In the genomic region with DNA sequence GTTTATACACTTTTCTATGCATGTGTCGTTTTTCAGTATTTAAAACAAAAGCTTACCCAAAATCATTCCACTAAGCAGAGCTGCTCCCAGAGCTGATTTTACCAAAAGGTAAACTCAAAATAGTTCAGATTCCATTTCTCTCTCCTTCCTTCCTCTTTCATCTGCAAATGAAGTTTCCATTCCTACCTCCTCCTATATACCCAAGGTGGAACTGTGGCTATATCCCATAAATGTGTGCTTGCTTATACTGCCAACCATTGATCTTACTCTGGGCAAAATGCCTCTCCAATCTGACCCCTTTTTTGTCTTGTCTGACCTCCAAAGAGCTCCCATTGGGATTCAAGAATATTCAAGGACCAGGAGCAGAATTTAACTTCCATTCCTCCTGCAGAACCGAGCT, we compare ENCODE assay signal across 20 cellular contexts. TPM values are rescaled to one million over a fixed set of nuclear protein-coding genes. Genes with fewer than 3 reads are reported as not detected.
A peak's percentile ranks its signal among the peaks of the same experiment; 100 is the strongest.
DNase-seq lines count a peak whose midpoint lies in the region; ATAC-seq and TF ChIP-seq lines count a peak whose summit lies in the region.
"Had no signal": no experiment of that assay in that cellular context is flagged by ENCODE, and none has a peak within 500 bp of the region (broad histone marks: within the 10 kb centered on the region; RNA-seq: fewer than 3 reads in every experiment).

No MANE protein-coding gene starts in this region.

- H3K36me3 Mint-ChIP-seq in GM23338 (ENCODE audit: low read depth): peaks cover 13% of the 10 kb centered on the region; the same call in 2 of the 3 replicates
- peaks cover 76% of the 10 kb centered on the region for H3K36me3 Mint-ChIP-seq in dendritic cell treated with granulocyte-macrophage colony-stimulating factor and Interleukin-4, amounts not matched to agents 40 ng/mL and 50 ng/mL, for 4 days (ENCODE audit: low read depth)
- H3K36me3 Mint-ChIP-seq: CD14-positive monocyte; CD8-positive, alpha-beta memory T cell had no signal

- 70 to 84% (median 77%) methylated on average over 2 of the region's 2 CpGs for WGBS in heart left ventricle, 4 donors

- peak overlapping the region; percentile 39; the same call in 1 of the 2 replicates for H3K27ac Mint-ChIP-seq in GM23338
- H3K27ac Mint-ChIP-seq in dendritic cell treated with granulocyte-macrophage colony-stimulating factor and Interleukin-4, amounts not matched to agents 40 ng/mL and 50 ng/mL, for 4 days: peak overlapping the region; percentile 17
- H3K27ac Mint-ChIP-seq: CD4-positive, alpha-beta T cell; CD8-positive, alpha-beta memory T cell had no signal

- TF ChIP-seq CTCF in GM23338 (conservative IDR thresholded peaks at IDR 0.05; ENCODE audit: low read depth in 2 of 2) (no peak), heart left ventricle (IDR thresholded peaks at IDR 0.05) (no peak)

- H2AFZ ChIP-seq in GM23338: no peak overlapping the region
- H2AFZ ChIP-seq: GM23248 had no signal

- no peaks in the 10 kb centered on the region for H3K9me2 ChIP-seq in GM23338 (ENCODE audit: insufficient read depth)

- no peak for TF ChIP-seq POLR2A in heart left ventricle (IDR thresholded peaks at IDR 0.05)

- peaks cover 0 to 6% (median 0%) of the 10 kb centered on the region in 12 donors for H3K9me3 ChIP-seq in heart left ventricle
- H3K9me3 ChIP-seq: BE2C had no signal

- H3K27me3 Mint-ChIP-seq in GM23338 (ENCODE audit: insufficient read depth, low read depth, poor library complexity): peaks cover 1% of the 10 kb centered on the region
- H3K27me3 Mint-ChIP-seq in dendritic cell treated with granulocyte-macrophage colony-stimulating factor and Interleukin-4, amounts not matched to agents 40 ng/mL and 50 ng/mL, for 4 days: peaks cover 2% of the 10 kb centered on the region

- DNase-seq in GM23338 (ENCODE audit: low spot score) (peak; percentile 50), NCI-H2227 treated with DMSO at 0.1 percent for 48 hours (lab: John Stamatoyannopoulos, UW) (peak; percentile 48), heart left ventricle (no peak), mucosa of gallbladder (ENCODE audit: low spot score) (no peak), NCI-H2196 treated with DMSO at 0.1 percent for 48 hours (lab: John Stamatoyannopoulos, UW; ENCODE audit: unreplicated experiment) (no peak)
- DNase-seq: AML-193; BE2C; CD4-positive, alpha-beta T cell; CD8-positive, alpha-beta memory T cell; DMS 273 treated with DMSO at 0.1 percent for 48 hours; DMS79; EL; GDM1; GM23248; HCEC 1CT had no signal

- peaks cover 3% of the 10 kb centered on the region; the same call in 2 of the 3 replicates for H3K9me3 Mint-ChIP-seq in GM23338
- H3K9me3 Mint-ChIP-seq in dendritic cell treated with granulocyte-macrophage colony-stimulating factor and Interleukin-4, amounts not matched to agents 40 ng/mL and 50 ng/mL, for 4 days: no peaks in the 10 kb centered on the region
- H3K9me3 Mint-ChIP-seq: CD4-positive, alpha-beta T cell had no signal

- H3K4me1 ChIP-seq in GM23338 (ENCODE audit: insufficient read depth): peaks cover 15% of the 10 kb centered on the region; the same call in 1 of the 2 replicates
- H3K4me1 ChIP-seq in heart left ventricle: peaks cover 4 to 45% (median 23%) of the 10 kb centered on the region in 12 donors

- H3K27ac ChIP-seq in GM23338 (ENCODE audit: low read depth) (0 out of 2 replicates have a peak overlapping the region, but pooled peaks have one; percentile 12), heart left ventricle (no peak overlapping the region)
- H3K27ac ChIP-seq: 22Rv1; BLaER1 treated with 17β-estradiol and CSF1 and Interleukin-3, amounts not matched to agents 10 nM and 100 nM; GM23248 had no signal

- no peaks in the 10 kb centered on the region for H3F3A ChIP-seq in GM23338 (replicated peaks; ENCODE audit: low read depth)

- no peaks in the 10 kb centered on the region for H3K36me3 ChIP-seq in GM23338 (ENCODE audit: insufficient read depth)
- peaks cover 0 to 22% (median 0%) of the 10 kb centered on the region in 9 donors for H3K36me3 ChIP-seq in heart left ventricle
- H3K36me3 ChIP-seq: BE2C had no signal

- H3K4me2 ChIP-seq in GM23338: no peak overlapping the region

- ATAC-seq in GM23338 (peak; percentile 53), heart left ventricle (no peak)
- ATAC-seq: GM12878 had no signal

- no peaks in the 10 kb centered on the region for H3K27me3 ChIP-seq in GM23338 (ENCODE audit: insufficient read depth)
- no peaks in the 10 kb centered on the region for H3K27me3 ChIP-seq in heart left ventricle
- H3K27me3 ChIP-seq: BE2C; BLaER1 treated with 17β-estradiol and CSF1 and Interleukin-3, amounts not matched to agents 10 nM and 100 nM had no signal

- intact Hi-C loops in dendritic cell treated with granulocyte-macrophage colony-stimulating factor and Interleukin-4, amounts not matched to agents 40 ng/mL and 50 ng/mL, for 4 days (cut with micrococcal nuclease): no loop called here
- intact Hi-C loops in heart left ventricle (cut with DNase I): no loop called here

- H3K4me3 ChIP-seq in GM23338 (no peak overlapping the region), heart left ventricle (no peak overlapping the region)
- H3K4me3 ChIP-seq: BLaER1 treated with 17β-estradiol and CSF1 and Interleukin-3, amounts not matched to agents 10 nM and 100 nM; GM12878; GM23248 had no signal

- 0 out of 3 replicates have a peak overlapping the region, but pooled peaks have one; percentile 24 for H3K4me3 Mint-ChIP-seq in GM23338
- no peak overlapping the region for H3K4me3 Mint-ChIP-seq in dendritic cell treated with granulocyte-macrophage colony-stimulating factor and Interleukin-4, amounts not matched to agents 40 ng/mL and 50 ng/mL, for 4 days
- H3K4me3 Mint-ChIP-seq: CD14-positive monocyte; CD4-positive, alpha-beta T cell; CD8-positive, alpha-beta memory T cell had no signal

- no peaks in the 10 kb centered on the region for H3K79me2 ChIP-seq in GM23338 (replicated peaks; ENCODE audit: insufficient read depth)

- H4K20me1 ChIP-seq in GM23338 (replicated peaks; ENCODE audit: insufficient read depth): no peaks in the 10 kb centered on the region
- H4K20me1 ChIP-seq: BLaER1 treated with 17β-estradiol and CSF1 and Interleukin-3, amounts not matched to agents 10 nM and 100 nM had no signal

- H3K4me1 Mint-ChIP-seq in GM23338: peaks cover 20% of the 10 kb centered on the region
- peaks cover 26% of the 10 kb centered on the region for H3K4me1 Mint-ChIP-seq in dendritic cell treated with granulocyte-macrophage colony-stimulating factor and Interleukin-4, amounts not matched to agents 40 ng/mL and 50 ng/mL, for 4 days (ENCODE audit: low read depth)
- H3K4me1 Mint-ChIP-seq: CD14-positive monocyte; CD8-positive, alpha-beta memory T cell had no signal

TF ChIP-seq in GM23338, 12 proteins besides CTCF, POLR2A, EP300 and RAD21 (continues in another document):
- TF ChIP-seq ZNF114 (CRISPR knock-in tag; IDR thresholded peaks at IDR 0.05) (no peak), REST (IDR thresholded peaks at IDR 0.05; ENCODE audit: unreplicated experiment) (no peak), ZNF331 (CRISPR knock-in tag; IDR thresholded peaks at IDR 0.05; ENCODE audit: low read depth) (no peak)

RNA-seq across cellular contexts. Expression of gene OLFML2B, which starts 9.5 kb away (rescaled TPM):
- 3.7 and 4.3 TPM in 2 replicates for total RNA-seq in GM23338 (2014; rRNA removed; shearing (Covaris generic))
- polyA plus RNA-seq in GM23338 (2016; fragmentation: Nextera tagmentation; extraction: Ambion mirVana): 2.0 and 2.9 TPM in 2 replicates
- total RNA-seq in heart left ventricle: 10 to 100 TPM in 2 of 9 donors, 1 to 10 TPM in 5, under 1 TPM in 2; 0.75 to 39.2 (median 2.9) TPM
- 1 to 10 TPM in 1 of 2 donors, under 1 TPM in 1; 0.91 to 2.8 TPM for polyA plus RNA-seq in heart left ventricle
- total RNA-seq in mucosa of gallbladder: 8.4 TPM
- total RNA-seq: GM12878 had no signal
- polyA plus RNA-seq: CD8-positive, alpha-beta memory T cell; GM12878 had no signal

RNA-seq across cellular contexts. Expression of gene NOS1AP, which starts 55.3 kb away (rescaled TPM):
- total RNA-seq in GM23338 (2014; rRNA removed; shearing (Covaris generic)): 3.5 and 5.8 TPM in 2 replicates
- polyA plus RNA-seq in GM23338 (2016; fragmentation: Nextera tagmentation; extraction: Ambion mirVana) (5.8 and 6.6 TPM in 2 replicates), heart left ventricle (1 to 10 TPM; 1.1 to 1.4 TPM)
- total RNA-seq in heart left ventricle (1 to 10 TPM; 2.4 to 6.4 (median 4.5) TPM), mucosa of gallbladder (20.7 TPM)
- total RNA-seq: CD4-positive, alpha-beta T cell; GM23248 had no signal
- polyA plus RNA-seq: CD14-positive monocyte; CD8-positive, alpha-beta memory T cell had no signal

Comparison
In these comparisons a context has a peak if more than half of its experiments do, and no peak if none do; other contexts are left out.
1. DNase-seq: peak in GM23338 (single experiment) and NCI-H2227 treated with DMSO at 0.1 percent for 48 hours (single experiment); none in heart left ventricle (0 of 5), mucosa of gallbladder (single experiment) and NCI-H2196 treated with DMSO at 0.1 percent for 48 hours (single experiment).